27 cellular contexts compared by ENCODE assay signal in the genomic region with DNA sequence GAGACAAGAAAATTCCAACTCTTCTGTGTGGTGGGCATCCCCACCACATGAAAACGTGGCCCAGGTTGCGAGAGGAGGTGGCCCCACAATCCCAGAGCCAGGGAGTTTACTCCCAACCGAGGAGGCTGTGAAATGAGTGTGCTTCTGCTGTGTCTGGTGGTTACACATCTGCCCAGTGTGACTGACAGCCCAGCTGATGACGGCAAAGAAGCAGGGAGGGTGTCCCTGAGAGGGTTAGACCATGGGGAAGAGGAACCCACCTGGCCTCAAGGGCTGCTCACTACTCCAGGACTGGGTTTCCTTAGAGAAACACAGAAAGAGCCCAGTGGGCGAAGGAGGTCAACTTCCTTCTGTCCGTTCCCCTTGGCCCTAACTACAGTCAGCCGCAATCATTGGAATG. TPM values are rescaled to one million over a fixed set of nuclear protein-coding genes. Genes with fewer than 3 reads are reported as not detected.
A peak's percentile ranks its signal among the peaks of the same experiment; 100 is the strongest.
DNase-seq lines count a peak whose midpoint lies in the region; ATAC-seq, FAIRE-seq and TF ChIP-seq lines count a peak whose summit lies in the region.
"Had no signal": no experiment of that assay in that cellular context is flagged by ENCODE, and none has a peak within 500 bp of the region (broad histone marks: within the 10 kb centered on the region; RNA-seq: fewer than 3 reads in every experiment).

No MANE protein-coding gene starts in this region.

- H2AK5ac ChIP-seq in neuronal stem cell (ENCODE audit: low read depth, low read length) = peak overlapping the region; percentile 12

- H3K79me1 ChIP-seq in neuronal stem cell (ENCODE audit: low read depth, low read length) = no peaks in the 10 kb centered on the region

- H3K36me3 Mint-ChIP-seq in T-cell = no peaks in the 10 kb centered on the region
- H3K36me3 Mint-ChIP-seq: CD8-positive, alpha-beta T cell had no signal

- POLR2A ChIA-PET in T-cell (lab: Charles Lee) = no interaction called here

- DNase-seq in activated CD4-positive, CD25-positive, alpha-beta regulatory T cell treated with anti-CD3 and anti-CD28 coated beads, Interleukin-2, amount 50 U/mL, for 72 hours = peak; percentile 24
- DNase-seq in activated CD4-positive, CD25-positive, alpha-beta regulatory T cell (lab: John Stamatoyannopoulos, UW) = no peak
- no peak for DNase-seq in bronchial epithelial cell (ENCODE audit: low read depth)
- no peak for DNase-seq in neuronal stem cell (ENCODE audit: low spot score)
- peak; percentile 53 for DNase-seq in upper lobe of right lung
- DNase-seq in stimulated activated naive CD8-positive, alpha-beta T cell treated with anti-CD3 and anti-CD28 coated beads, Interleukin-15, amount 100 ng/mL, for 72 hours = no peak
- DNase-seq in T-cell = no peak
- no peak for DNase-seq in NCI-H2081 (lab: John Stamatoyannopoulos, UW)
- DNase-seq: ACHN; Caco-2; CD8-positive, alpha-beta T cell; HFFc6; Karpas-422; NCI-H1092 treated with DMSO at 0.1 percent for 48 hours; NCI-H1436 treated with DMSO at 0.1 percent for 48 hours; NCI-H187 treated with DMSO at 0.1 percent for 48 hours; NCI-H446; NCI-H524 treated with DMSO at 0.1 percent for 48 hours; NCI-H774; SIG-M5 had no signal

- peaks cover 49% of the 10 kb centered on the region for H3K4me1 Mint-ChIP-seq in stimulated activated naive CD8-positive, alpha-beta T cell treated with anti-CD3 and anti-CD28 coated beads, Interleukin-15, amount 100 ng/mL, for 72 hours
- peaks cover 54 to 59% (median 57%) of the 10 kb centered on the region in 3 donors for H3K4me1 Mint-ChIP-seq in T-cell

- H3K9me3 ChIP-seq in neuronal stem cell (replicated peaks in 1 of 2; ENCODE audit: control insufficient read depth in 2 of 2, insufficient read depth in 1 of 2, low read depth in 1 of 2, low read length in 2 of 2) = no peaks in the 10 kb centered on the region
- no peaks in the 10 kb centered on the region for H3K9me3 ChIP-seq in upper lobe of right lung
- H3K9me3 ChIP-seq: Caco-2, HAP-1 had no signal

- H3K4ac ChIP-seq in neuronal stem cell (ENCODE audit: low read length) = no peak overlapping the region

- TF ChIP-seq CTCF in bronchial epithelial cell (IDR thresholded peaks at IDR 0.05; ENCODE audit: insufficient read depth, low read length, severe bottlenecking) (no peak), upper lobe of right lung (IDR thresholded peaks at IDR 0.05) (no peak)

- no peak overlapping the region for H2AFZ ChIP-seq in neuronal stem cell (ENCODE audit: low read length)
- H2AFZ ChIP-seq: GM23338 had no signal

- H4K91ac ChIP-seq in neuronal stem cell (ENCODE audit: low read depth, low read length, poor library complexity) = no peak overlapping the region

- H3K36me3 ChIP-seq in bronchial epithelial cell (ENCODE audit: control insufficient read depth, insufficient read depth, low read length) = no peaks in the 10 kb centered on the region
- no peaks in the 10 kb centered on the region for H3K36me3 ChIP-seq in neuronal stem cell (replicated peaks in 1 of 2; ENCODE audit: control insufficient read depth in 2 of 2, insufficient read depth in 2 of 2, low read length in 2 of 2)
- H3K36me3 ChIP-seq in upper lobe of right lung = no peaks in the 10 kb centered on the region
- H3K36me3 ChIP-seq: HAP-1 had no signal

- H3K4me1 ChIP-seq in neuronal stem cell (ENCODE audit: control insufficient read depth in 2 of 2, insufficient read depth in 1 of 2, low read depth in 1 of 2, low read length in 2 of 2) = peaks cover under 1 to 2% of the 10 kb centered on the region in 2 donors
- H3K4me1 ChIP-seq in upper lobe of right lung = peaks cover 27% of the 10 kb centered on the region
- H3K4me1 ChIP-seq: HAP-1 had no signal

- no peak overlapping the region for H3K9ac ChIP-seq in neuronal stem cell (ENCODE audit: low read depth, low read length, poor library complexity)

- ATAC-seq in upper lobe of right lung = peak; percentile 13
- no peak for ATAC-seq in stimulated activated naive CD8-positive, alpha-beta T cell treated with anti-CD3 and anti-CD28 coated beads, Interleukin-15, amount 100 ng/mL, for 72 hours
- ATAC-seq in T-cell (replicated peaks in 1 of 4) = no peak
- ATAC-seq: CD8-positive, alpha-beta T cell; GM23338 had no signal

- intact Hi-C loops in upper lobe of right lung (cut with DNase I) = no loop called here

- no peak overlapping the region for H3K4me3 Mint-ChIP-seq in stimulated activated naive CD8-positive, alpha-beta T cell treated with anti-CD3 and anti-CD28 coated beads, Interleukin-15, amount 100 ng/mL, for 72 hours
- H3K4me3 Mint-ChIP-seq in T-cell = no peak overlapping the region
- H3K4me3 Mint-ChIP-seq: CD8-positive, alpha-beta T cell; GM23338; HFFc6 had no signal

- peaks cover under 1 to 2% of the 10 kb centered on the region in 2 donors for H3K9me3 Mint-ChIP-seq in stimulated activated naive CD8-positive, alpha-beta T cell treated with anti-CD3 and anti-CD28 coated beads, Interleukin-15, amount 100 ng/mL, for 72 hours
- no peaks in the 10 kb centered on the region for H3K9me3 Mint-ChIP-seq in T-cell
- H3K9me3 Mint-ChIP-seq: CD8-positive, alpha-beta T cell; GM23338; HFFc6; IgD-negative memory B cell had no signal

- H3K18ac ChIP-seq in neuronal stem cell (ENCODE audit: low read length) = no peak overlapping the region

- H2BK5ac ChIP-seq in neuronal stem cell (ENCODE audit: low read length) = no peak overlapping the region

- no peak overlapping the region for H2BK12ac ChIP-seq in neuronal stem cell (ENCODE audit: low read length)

- H3K14ac ChIP-seq in neuronal stem cell (ENCODE audit: low read length) = no peak overlapping the region

- CTCF ChIA-PET in T-cell (lab: Charles Lee) = no interaction called here

- no peak overlapping the region for H3K27ac ChIP-seq in neuronal stem cell (replicated peaks; ENCODE audit: low read length)
- no peak overlapping the region for H3K27ac ChIP-seq in upper lobe of right lung
- H3K27ac ChIP-seq: 22Rv1, SK-N-MC had no signal

- H2BK120ac ChIP-seq in neuronal stem cell (ENCODE audit: low read depth, low read length) = no peak overlapping the region

- H3K27me3 ChIP-seq in bronchial epithelial cell (ENCODE audit: control insufficient read depth, insufficient read depth, low read length) (peaks cover 2% of the 10 kb centered on the region), neuronal stem cell (ENCODE audit: control insufficient read depth in 3 of 3, insufficient read depth in 3 of 3, low read depth in 1 of 3, low read length in 3 of 3) (no peaks in the 10 kb centered on the region), upper lobe of right lung (no peaks in the 10 kb centered on the region)

- H3K4me3 ChIP-seq in bronchial epithelial cell (ENCODE audit: low read depth, low read length) (no peak overlapping the region), neuronal stem cell (ENCODE audit: low read length in 2 of 2) (no peak overlapping the region), upper lobe of right lung (no peak overlapping the region)
- H3K4me3 ChIP-seq: GM23338, HAP-1, SK-N-MC had no signal

- WGBS in neuronal stem cell (ENCODE audit: extremely low coverage in 2 of 2, insufficient read length in 2 of 2, insufficient replicate concordance in 1 of 2), 2 donors = no CpG with 5 or more reads among the region's 7 CpGs

- H3K23ac ChIP-seq in neuronal stem cell (ENCODE audit: low read depth, low read length, poor library complexity) = no peak overlapping the region

- no peak overlapping the region for H4K8ac ChIP-seq in neuronal stem cell (ENCODE audit: low read depth, low read length)

- H3K4me2 ChIP-seq in neuronal stem cell (ENCODE audit: insufficient read depth, low read length, poor library complexity, severe bottlenecking) = no peak overlapping the region
- H3K4me2 ChIP-seq: GM23338 had no signal

- H2BK15ac ChIP-seq in neuronal stem cell (ENCODE audit: low read length) = no peak overlapping the region

- H3K27me3 Mint-ChIP-seq in stimulated activated naive CD8-positive, alpha-beta T cell treated with anti-CD3 and anti-CD28 coated beads, Interleukin-15, amount 100 ng/mL, for 72 hours = no peaks in the 10 kb centered on the region
- no peaks in the 10 kb centered on the region for H3K27me3 Mint-ChIP-seq in T-cell
- H3K27me3 Mint-ChIP-seq: IgD-negative memory B cell had no signal

- peak overlapping the region in 1 of 2 donors; percentile 31 for H3K27ac Mint-ChIP-seq in stimulated activated naive CD8-positive, alpha-beta T cell treated with anti-CD3 and anti-CD28 coated beads, Interleukin-15, amount 100 ng/mL, for 72 hours
- peak overlapping the region in 1 of 2 donors; percentile 52 for H3K27ac Mint-ChIP-seq in T-cell
- H3K27ac Mint-ChIP-seq: CD8-positive, alpha-beta T cell; GM23338; HFFc6; IgD-negative memory B cell had no signal

- FAIRE-seq in bronchial epithelial cell (lab: Jason Lieb, UNC) = peak; percentile 62
- FAIRE-seq: G401.6, RCC 7860 had no signal

RNA-seq across cellular contexts. Expression of a gene that starts 24.6 kb away (rescaled TPM):
- total RNA-seq in bronchial epithelial cell (12.7 and 15.5 TPM in 2 replicates), upper lobe of right lung (187 TPM), T-cell (100 to 1,000 TPM; 123 to 253 (median 233) TPM)
- 270 TPM for polyA plus RNA-seq in neuronal stem cell (2013, experiment 1 of 2)
- 294 TPM for polyA plus RNA-seq in neuronal stem cell (2013, experiment 2 of 2)

Comparison
In these comparisons a context has a peak if more than half of its experiments do, and no peak if none do; other contexts are left out.
1. DNase-seq: peak in activated CD4-positive, CD25-positive, alpha-beta regulatory T cell treated with anti-CD3 and anti-CD28 coated beads, Interleukin-2, amount 50 U/mL, for 72 hours (single experiment) and upper lobe of right lung (single experiment); none in activated CD4-positive, CD25-positive, alpha-beta regulatory T cell (0 of 4), bronchial epithelial cell (single experiment), neuronal stem cell (single experiment), stimulated activated naive CD8-positive, alpha-beta T cell treated with anti-CD3 and anti-CD28 coated beads, Interleukin-15, amount 100 ng/mL, for 72 hours (0 of 2), T-cell (0 of 34) and NCI-H2081 (0 of 2).